Comparison of ENCODE assay signal across 10 cellular contexts in genomic region chr15:48946088-48946839, GRCh38. TPM values are rescaled to one million over a fixed set of nuclear protein-coding genes. Genes with fewer than 3 reads are reported as not detected.
DNase-seq lines count a peak whose midpoint lies in the region; ATAC-seq and TF ChIP-seq lines count a peak whose summit lies in the region.
"Had no signal": no experiment of that assay in that cellular context is flagged by ENCODE, and none has a peak within 500 bp of the region (broad histone marks: within the 10 kb centered on the region; RNA-seq: fewer than 3 reads in every experiment).

No MANE protein-coding gene starts in this region.

- no peak for TF ChIP-seq CTCF in kidney epithelial cell (IDR thresholded peaks at IDR 0.05; ENCODE audit: insufficient read depth, low read length, poor library complexity, severe bottlenecking)

- in situ Hi-C loops in KBM-7 (cut with MboI; ENCODE audit: low pct_unique_long_range_greater_than_20kb, low sequenced_read_pairs), result no loop called here

- no peaks in the 10 kb centered on the region for H3K36me3 ChIP-seq in kidney epithelial cell (ENCODE audit: control insufficient read depth, insufficient read depth, low read length)

- no peak for ATAC-seq in GM21526 (IDR thresholded peaks at IDR 0.05; ENCODE audit: low FRiP score, unreplicated experiment)
- ATAC-seq in HG02970 (IDR thresholded peaks at IDR 0.05; ENCODE audit: low FRiP score, unreplicated experiment), result no peak
- no peak for ATAC-seq in GM18498 (IDR thresholded peaks at IDR 0.05; ENCODE audit: unreplicated experiment)

- peak; percentile 71 for DNase-seq in EH (ENCODE audit: low read depth)
- peak; percentile 47 for DNase-seq in KBM-7
- DNase-seq in amniotic stem cell (lab: John Stamatoyannopoulos, UW), result peak; percentile 32
- DNase-seq in kidney epithelial cell (ENCODE audit: low read depth), result peak; percentile 72
- no peak for DNase-seq in stimulated activated CD4-positive, alpha-beta T cell treated with anti-CD3 and anti-CD28 coated beads, Interleukin-4, amount 100 ng/mL, for 4 hours
- DNase-seq: endodermal cell; stimulated activated CD4-positive, alpha-beta T cell treated with anti-CD3 and anti-CD28 coated beads, Interleukin-1b, Interleukin-23, amount 100 ng/mL, for 48 hours had no signal

- no peak overlapping the region for H3K4me3 ChIP-seq in kidney epithelial cell (ENCODE audit: low read depth, low read length)

- H3K27me3 ChIP-seq in kidney epithelial cell (ENCODE audit: control insufficient read depth, insufficient read depth, low read length), result no peaks in the 10 kb centered on the region

RNA-seq across cellular contexts. Expression of gene SHC4, which starts 17.5 kb away (rescaled TPM):
- 3.3 and 4.2 TPM in 2 replicates for total RNA-seq in kidney epithelial cell

Comparison
In these comparisons a context has a peak if more than half of its experiments do, and no peak if none do; other contexts are left out.
1. DNase-seq: peak in EH (single experiment), KBM-7 (single experiment), amniotic stem cell (single experiment) and kidney epithelial cell (single experiment); none in stimulated activated CD4-positive, alpha-beta T cell treated with anti-CD3 and anti-CD28 coated beads, Interleukin-4, amount 100 ng/mL, for 4 hours (0 of 2).